Comparison of ENCODE assay signal across 20 cellular contexts in genomic region chr3:37899711-37900306, GRCh38.
"Had no signal": no experiment of that assay in that cellular context is flagged by ENCODE, and none has a peak within 500 bp of the region (broad histone marks: within the 10 kb centered on the region; RNA-seq: fewer than 3 reads in every experiment).

No MANE protein-coding gene starts in this region.

- H3K27ac Mint-ChIP-seq: activated CD4-positive, alpha-beta memory T cell treated with anti-CD3 and anti-CD28 coated beads, Interleukin-2, amount 10 ng/mL, durations not matched to agents 7 days and 5 days; activated naive CD8-positive, alpha-beta T cell treated with anti-CD3 and anti-CD28 coated beads for 36 hours; activated T-helper 17 cell treated with anti-CD3 and anti-CD28 coated beads, Interleukin-2, amount 50 U/mL, for 72 hours; effector memory CD8-positive, alpha-beta T cell; memory B cell; stimulated activated effector memory CD8-positive, alpha-beta T cell treated with anti-CD3 and anti-CD28 coated beads, Interleukin-12 subunit alpha, Interleukin-12 subunit beta, amount 100 ng/mL, for 72 hours; stimulated activated naive CD8-positive, alpha-beta T cell treated with anti-CD3 and anti-CD28 coated beads, Interleukin-15, amount 100 ng/mL, for 72 hours had no signal

- H3K27me3 ChIP-seq: esophagus squamous epithelium, gastrocnemius medialis, tibial artery had no signal

- H3K27ac ChIP-seq: esophagus squamous epithelium, gastrocnemius medialis had no signal

- FAIRE-seq: astrocyte, islet of Langerhans, small intestine had no signal

- DNase-seq: activated CD4-positive, alpha-beta memory T cell treated with anti-CD3 and anti-CD28 coated beads, Interleukin-2, amount 10 ng/mL, durations not matched to agents 7 days and 5 days; activated naive CD4-positive, alpha-beta T cell; central memory CD4-positive, alpha-beta T cell; effector memory CD8-positive, alpha-beta T cell; esophagus squamous epithelium; gastrocnemius medialis; head of caudate nucleus; left cardiac atrium; occipital lobe; small intestine; stimulated activated CD4-positive, alpha-beta T cell treated with anti-CD3 and anti-CD28 coated beads, Interleukin-2, amount 100 ng/mL, for 24 hours; tibial artery had no signal

- H3K4me3 ChIP-seq: esophagus squamous epithelium, gastrocnemius medialis, tibial artery had no signal

- ATAC-seq: effector memory CD8-positive, alpha-beta T cell; gastrocnemius medialis; left cardiac atrium; sciatic nerve had no signal

- H3K4me3 Mint-ChIP-seq: activated CD4-positive, alpha-beta memory T cell treated with anti-CD3 and anti-CD28 coated beads, Interleukin-2, amount 10 ng/mL, durations not matched to agents 7 days and 5 days; activated naive CD8-positive, alpha-beta T cell treated with anti-CD3 and anti-CD28 coated beads for 36 hours; activated T-helper 17 cell treated with anti-CD3 and anti-CD28 coated beads, Interleukin-2, amount 50 U/mL, for 72 hours; effector memory CD8-positive, alpha-beta T cell; memory B cell; stimulated activated effector memory CD8-positive, alpha-beta T cell treated with anti-CD3 and anti-CD28 coated beads, Interleukin-12 subunit alpha, Interleukin-12 subunit beta, amount 100 ng/mL, for 72 hours had no signal

- H3K9me3 Mint-ChIP-seq: activated CD4-positive, alpha-beta memory T cell treated with anti-CD3 and anti-CD28 coated beads, Interleukin-2, amount 10 ng/mL, durations not matched to agents 7 days and 5 days; activated T-helper 17 cell treated with anti-CD3 and anti-CD28 coated beads, Interleukin-2, amount 50 U/mL, for 72 hours; effector memory CD8-positive, alpha-beta T cell; memory B cell; stimulated activated effector memory CD8-positive, alpha-beta T cell treated with anti-CD3 and anti-CD28 coated beads, Interleukin-12 subunit alpha, Interleukin-12 subunit beta, amount 100 ng/mL, for 72 hours; stimulated activated naive CD8-positive, alpha-beta T cell treated with anti-CD3 and anti-CD28 coated beads, Interleukin-15, amount 100 ng/mL, for 72 hours had no signal

- H3K27me3 Mint-ChIP-seq: activated T-helper 17 cell treated with anti-CD3 and anti-CD28 coated beads, Interleukin-2, amount 50 U/mL, for 72 hours had no signal

- H3K9me3 ChIP-seq: esophagus squamous epithelium, gastrocnemius medialis, tibial artery had no signal

- H3K4me1 Mint-ChIP-seq: memory B cell had no signal

- H3K36me3 ChIP-seq: esophagus squamous epithelium, gastrocnemius medialis, tibial artery had no signal

- H3K36me3 Mint-ChIP-seq: memory B cell; stimulated activated effector memory CD8-positive, alpha-beta T cell treated with anti-CD3 and anti-CD28 coated beads, Interleukin-12 subunit alpha, Interleukin-12 subunit beta, amount 100 ng/mL, for 72 hours had no signal
